ENCODE assay signal across 8 cellular contexts in the genomic region with DNA sequence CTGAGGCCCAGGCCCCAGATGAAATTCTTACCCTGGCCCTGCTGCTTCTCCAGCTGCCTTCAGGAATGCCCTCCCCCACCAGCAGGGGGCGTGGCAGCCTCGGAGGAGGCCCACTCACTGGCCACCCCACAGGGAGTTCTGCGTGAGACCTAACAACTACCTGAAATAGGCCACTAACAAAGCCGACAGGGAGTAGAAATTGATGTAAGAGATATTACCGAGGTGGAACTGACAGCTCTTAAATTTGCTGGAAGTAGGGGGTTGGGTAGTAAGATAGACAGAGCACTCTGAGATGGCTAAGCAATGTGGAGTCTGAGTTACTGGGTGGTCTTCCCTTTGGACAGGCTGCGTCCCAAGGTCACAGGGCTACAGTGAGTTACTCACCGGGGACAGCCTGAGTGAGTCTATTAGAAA.
DNase-seq lines count a peak whose midpoint lies in the region; ATAC-seq and TF ChIP-seq lines count a peak whose summit lies in the region.

No MANE protein-coding gene starts in this region.

- no peak overlapping the region for H2BK120ac ChIP-seq in mesenchymal stem cell (ENCODE audit: low read depth, low read length)

- no peaks in the 10 kb centered on the region for H3K4me1 ChIP-seq in DND-41 (ENCODE audit: insufficient read depth, low read length)
- no peaks in the 10 kb centered on the region for H3K4me1 ChIP-seq in PC-3 (ENCODE audit: insufficient read depth, low read length)
- H3K4me1 ChIP-seq in mucosa of descending colon (ENCODE audit: low read depth), result no peaks in the 10 kb centered on the region
- no peaks in the 10 kb centered on the region for H3K4me1 ChIP-seq in mesenchymal stem cell (ENCODE audit: control insufficient read depth, insufficient read depth, low read depth, low read length)

- H3K27ac Mint-ChIP-seq in activated naive CD8-positive, alpha-beta T cell treated with anti-CD3 and anti-CD28 coated beads, Interleukin-2, amount 10 ng/mL, durations not matched to agents 7 days and 5 days, result no peak overlapping the region

- POLR2A ChIA-PET in PC-3 (lab: Charles Lee; ENCODE audit: unreplicated experiment), result no interaction called here
- POLR2A ChIA-PET in activated naive CD8-positive, alpha-beta T cell treated with anti-CD3 and anti-CD28 coated beads, Interleukin-2, amount 10 ng/mL, durations not matched to agents 7 days and 5 days (lab: Charles Lee), result no interaction called here

- H3K27ac ChIP-seq in DND-41 (ENCODE audit: low read length), result no peak overlapping the region
- H3K27ac ChIP-seq in PC-3 (ENCODE audit: low read length), result no peak overlapping the region
- no peak overlapping the region for H3K27ac ChIP-seq in mesenchymal stem cell (ENCODE audit: low read length, poor library complexity, severe bottlenecking)

- H3K9ac ChIP-seq in DND-41 (ENCODE audit: low read depth, low read length) (no peak overlapping the region), PC-3 (ENCODE audit: low read length) (no peak overlapping the region), mesenchymal stem cell (ENCODE audit: low read length) (no peak overlapping the region)

- H2BK15ac ChIP-seq in mesenchymal stem cell (ENCODE audit: low read depth, poor library complexity, severe bottlenecking), result no peak overlapping the region

- no peak overlapping the region for H3K4me3 Mint-ChIP-seq in activated naive CD8-positive, alpha-beta T cell treated with anti-CD3 and anti-CD28 coated beads, Interleukin-2, amount 10 ng/mL, durations not matched to agents 7 days and 5 days

- H3F3A ChIP-seq in PC-3 (ENCODE audit: low read length, unreplicated experiment), result no peaks in the 10 kb centered on the region

- H3K4me1 Mint-ChIP-seq in activated naive CD8-positive, alpha-beta T cell treated with anti-CD3 and anti-CD28 coated beads, Interleukin-2, amount 10 ng/mL, durations not matched to agents 7 days and 5 days, result no peaks in the 10 kb centered on the region

- H3K23ac ChIP-seq in mesenchymal stem cell (ENCODE audit: low read length in 2 of 2), result no peak overlapping the region

- no peak overlapping the region for H2AFZ ChIP-seq in DND-41 (ENCODE audit: low read depth, low read length)
- H2AFZ ChIP-seq in PC-3 (ENCODE audit: low read length), result no peak overlapping the region
- H2AFZ ChIP-seq in mesenchymal stem cell (ENCODE audit: low read depth, low read length), result no peak overlapping the region

- intact Hi-C loops in PC-3 (cut with micrococcal nuclease), result loop anchor here (5.0 kb wide), 2 partner anchors 248 to 567 kb away; no protein-coding TSS in a partner anchor
- intact Hi-C loops in mucosa of descending colon (cut with DNase I, micrococcal nuclease), result no loop called here

- peak; percentile 77 for TF ChIP-seq CTCF in DND-41 (IDR thresholded peaks at IDR 0.05; ENCODE audit: borderline replicate concordance, extremely low read depth, low read length, poor library complexity, severe bottlenecking)
- peak; percentile 97 for TF ChIP-seq CTCF in PC-3 (conservative IDR thresholded peaks at IDR 0.05; ENCODE audit: low read depth, low read length)
- TF ChIP-seq CTCF in mucosa of descending colon (IDR thresholded peaks at IDR 0.05), result peak; percentile 58

- H3K27me3 ChIP-seq in DND-41 (ENCODE audit: insufficient read depth, low read length, poor library complexity), result no peaks in the 10 kb centered on the region
- H3K27me3 ChIP-seq in PC-3 (ENCODE audit: low read length), result no peaks in the 10 kb centered on the region
- H3K27me3 ChIP-seq in mesenchymal stem cell (ENCODE audit: control insufficient read depth in 1 of 2, insufficient read depth in 1 of 2, low read length in 2 of 2), result no peaks in the 10 kb centered on the region

- ATAC-seq in DND-41 (ENCODE audit: insufficient read depth, low read depth) (peak; percentile 86), GM19035 (IDR thresholded peaks at IDR 0.05; ENCODE audit: unreplicated experiment) (peak; percentile 88), HG03095 (IDR thresholded peaks at IDR 0.05; ENCODE audit: unreplicated experiment) (peak; percentile 84), PC-3 (peak; percentile 73), mucosa of descending colon (peak; percentile 80)
- ATAC-seq in activated naive CD8-positive, alpha-beta T cell treated with anti-CD3 and anti-CD28 coated beads, Interleukin-2, amount 10 ng/mL, durations not matched to agents 7 days and 5 days (ENCODE audit: low read depth), result no peak

- H3K79me2 ChIP-seq in DND-41 (ENCODE audit: insufficient read depth, low read length) (no peaks in the 10 kb centered on the region), PC-3 (ENCODE audit: low read length) (no peaks in the 10 kb centered on the region)

- H2BK5ac ChIP-seq in mesenchymal stem cell (ENCODE audit: low read depth, low read length, poor library complexity, severe bottlenecking), result no peak overlapping the region

- no peaks in the 10 kb centered on the region for H3K36me3 Mint-ChIP-seq in activated naive CD8-positive, alpha-beta T cell treated with anti-CD3 and anti-CD28 coated beads, Interleukin-2, amount 10 ng/mL, durations not matched to agents 7 days and 5 days

- no peaks in the 10 kb centered on the region for H3K27me3 Mint-ChIP-seq in activated naive CD8-positive, alpha-beta T cell treated with anti-CD3 and anti-CD28 coated beads, Interleukin-2, amount 10 ng/mL, durations not matched to agents 7 days and 5 days

- H3K36me3 ChIP-seq in DND-41 (ENCODE audit: insufficient read depth, low read length) (no peaks in the 10 kb centered on the region), PC-3 (ENCODE audit: low read depth, low read length) (no peaks in the 10 kb centered on the region), mucosa of descending colon (ENCODE audit: low read depth) (no peaks in the 10 kb centered on the region), mesenchymal stem cell (ENCODE audit: control insufficient read depth in 1 of 2, insufficient read depth in 2 of 2, low read depth in 1 of 2, low read length in 2 of 2) (no peaks in the 10 kb centered on the region)

- H3K4me3 ChIP-seq in DND-41 (ENCODE audit: low read depth in 1 of 2, low read length in 2 of 2) (no peak overlapping the region), PC-3 (ENCODE audit: low read length) (no peak overlapping the region), mucosa of descending colon (no peak overlapping the region), mesenchymal stem cell (ENCODE audit: insufficient read depth in 1 of 2, low read depth in 1 of 2, low read length in 2 of 2) (no peak overlapping the region)

- H3K9me3 ChIP-seq in DND-41 (ENCODE audit: insufficient read depth, low read length, severe bottlenecking) (no peaks in the 10 kb centered on the region), PC-3 (ENCODE audit: low read length) (no peaks in the 10 kb centered on the region), mucosa of descending colon (no peaks in the 10 kb centered on the region), mesenchymal stem cell (ENCODE audit: control insufficient read depth, low read length) (no peaks in the 10 kb centered on the region)

- no peak overlapping the region for H3K18ac ChIP-seq in mesenchymal stem cell (ENCODE audit: low read depth in 1 of 2, low read length in 2 of 2)

- no peaks in the 10 kb centered on the region for H3K9me3 Mint-ChIP-seq in activated naive CD8-positive, alpha-beta T cell treated with anti-CD3 and anti-CD28 coated beads, Interleukin-2, amount 10 ng/mL, durations not matched to agents 7 days and 5 days

- no peak overlapping the region for H3K4ac ChIP-seq in mesenchymal stem cell (ENCODE audit: low read depth in 1 of 2, low read length in 2 of 2)

- no TSS peak for BruUV-seq in PC-3 (replicated peaks; lab: Mats Ljungman, UMichigan)

- H3K4me2 ChIP-seq in DND-41 (ENCODE audit: insufficient read depth, low read length), result no peak overlapping the region
- H3K4me2 ChIP-seq in PC-3 (ENCODE audit: low read length), result no peak overlapping the region
- H3K4me2 ChIP-seq in mesenchymal stem cell (ENCODE audit: low read length, poor library complexity, severe bottlenecking), result no peak overlapping the region

- no peak overlapping the region for H3K14ac ChIP-seq in mesenchymal stem cell (ENCODE audit: low read length in 2 of 2)

- H4K20me1 ChIP-seq in DND-41 (ENCODE audit: insufficient read depth, low read length) (no peaks in the 10 kb centered on the region), PC-3 (ENCODE audit: low read length) (no peaks in the 10 kb centered on the region)

- no peak overlapping the region for H2BK12ac ChIP-seq in mesenchymal stem cell (ENCODE audit: low read length in 2 of 2)

- H4K8ac ChIP-seq in mesenchymal stem cell (ENCODE audit: low read length), result no peak overlapping the region

- 54% methylated on average over 5 of the region's 7 CpGs for WGBS in mesenchymal stem cell

- no peak overlapping the region for H4K91ac ChIP-seq in mesenchymal stem cell (ENCODE audit: low read length)

- CTCF ChIA-PET in PC-3 (lab: Charles Lee), result no interaction called here

- H3K79me1 ChIP-seq in mesenchymal stem cell (replicated peaks; ENCODE audit: low read length, poor library complexity, severe bottlenecking), result no peaks in the 10 kb centered on the region

- H2AK5ac ChIP-seq in mesenchymal stem cell (ENCODE audit: low read length, severe bottlenecking), result no peak overlapping the region

- DNase-seq in DND-41, result peak; percentile 45
- DNase-seq in PC-3, result peak; percentile 60
- DNase-seq in activated naive CD8-positive, alpha-beta T cell treated with anti-CD3 and anti-CD28 coated beads, Interleukin-2, amount 10 ng/mL, durations not matched to agents 7 days and 5 days, result peak; percentile 61
- DNase-seq in mucosa of descending colon, result peak in 2 of 3 donors; percentile 64 to 76
- DNase-seq in mesenchymal stem cell, result no peak
- no peak for DNase-seq in foreskin melanocyte

- no peaks in the 10 kb centered on the region for H3K9me2 ChIP-seq in PC-3 (replicated peaks; ENCODE audit: low read length)

Comparison
In these comparisons a context has a peak if more than half of its experiments do, and no peak if none do; other contexts are left out.
1. DNase-seq: peak in DND-41 (single experiment), PC-3 (single experiment), activated naive CD8-positive, alpha-beta T cell treated with anti-CD3 and anti-CD28 coated beads, Interleukin-2, amount 10 ng/mL, durations not matched to agents 7 days and 5 days (single experiment) and mucosa of descending colon (2 of 3); none in mesenchymal stem cell (single experiment) and foreskin melanocyte (single experiment).
2. Peak in every context shown above with its lines, with median percentiles within 50 percentile points of each other: CTCF ChIP-seq.